ENCODE assay signal across 22 cellular contexts in the genomic region with DNA sequence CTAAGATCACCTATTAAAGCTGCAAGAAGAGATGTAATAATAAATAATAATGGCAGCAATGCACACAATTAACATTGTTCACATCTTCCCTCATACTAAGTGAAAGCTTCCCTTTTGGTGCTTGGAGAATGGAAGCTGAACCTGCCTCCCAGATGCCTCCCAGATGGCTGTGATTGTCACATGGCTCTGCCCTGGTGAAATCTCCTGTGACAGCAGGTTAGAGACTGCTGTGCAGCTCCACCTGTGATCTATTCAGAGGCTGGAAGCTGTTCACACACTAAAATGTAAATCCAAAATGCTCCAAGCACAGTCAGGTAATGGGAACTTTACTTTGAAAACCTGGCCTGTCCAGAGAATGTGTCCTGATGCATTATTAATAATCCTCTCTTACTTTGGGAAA. TPM values are rescaled to one million over a fixed set of nuclear protein-coding genes. Genes with fewer than 3 reads are reported as not detected.
DNase-seq lines count a peak whose midpoint lies in the region; ATAC-seq lines count a peak whose summit lies in the region.
"Had no signal": no experiment of that assay in that cellular context is flagged by ENCODE, and none has a peak within 500 bp of the region (broad histone marks: within the 10 kb centered on the region; RNA-seq: fewer than 3 reads in every experiment).

No MANE protein-coding gene starts in this region.

- no peak overlapping the region for H3K27ac ChIP-seq in naive thymus-derived CD4-positive, alpha-beta T cell (ENCODE audit: low read depth, low read length)
- H3K27ac ChIP-seq: BLaER1 treated with 17β-estradiol and CSF1 and Interleukin-3, amounts not matched to agents 10 nM and 100 nM; coronary artery; left ventricle myocardium inferior; suprapubic skin had no signal

- H3K27me3 Mint-ChIP-seq in naive thymus-derived CD4-positive, alpha-beta T cell = peaks cover 0 to 30% (median 8%) of the 10 kb centered on the region in 5 donors
- H3K27me3 Mint-ChIP-seq: activated CD4-positive, alpha-beta memory T cell treated with anti-CD3 and anti-CD28 coated beads for 36 hours had no signal

- H3K4me1 ChIP-seq in naive thymus-derived CD4-positive, alpha-beta T cell (ENCODE audit: control insufficient read depth in 2 of 2, insufficient read depth in 2 of 2, low read length in 2 of 2) = no peaks in the 10 kb centered on the region
- H3K4me1 ChIP-seq: BLaER1 treated with 17β-estradiol and CSF1 and Interleukin-3, amounts not matched to agents 10 nM and 100 nM; left ventricle myocardium inferior; suprapubic skin had no signal

- no peak overlapping the region for H3K4me3 ChIP-seq in naive thymus-derived CD4-positive, alpha-beta T cell (ENCODE audit: low read length)
- H3K4me3 ChIP-seq: BLaER1 treated with 17β-estradiol and CSF1 and Interleukin-3, amounts not matched to agents 10 nM and 100 nM; coronary artery; left ventricle myocardium inferior; suprapubic skin had no signal

- peaks cover 0 to 1% (median 0%) of the 10 kb centered on the region in 7 donors for H3K4me1 Mint-ChIP-seq in naive thymus-derived CD4-positive, alpha-beta T cell

- DNase-seq in NCI-H748 (lab: John Stamatoyannopoulos, UW; ENCODE audit: unreplicated experiment) (peak; percentile 50), NCI-H748 treated with DMSO at 0.1 percent for 48 hours (lab: John Stamatoyannopoulos, UW) (no peak), DMS53 (lab: John Stamatoyannopoulos, UW) (peak; percentile 59), NCI-H2081 treated with DMSO at 0.1 percent for 48 hours (lab: John Stamatoyannopoulos, UW) (peak; percentile 6), cerebellar cortex (ENCODE audit: low spot score) (peak; percentile 16), UCSD-AML1 (lab: John Stamatoyannopoulos, UW; ENCODE audit: unreplicated experiment) (no peak), COLO829 (ENCODE audit: low spot score) (no peak)
- DNase-seq in naive thymus-derived CD4-positive, alpha-beta T cell = no peak
- DNase-seq: activated CD4-positive, alpha-beta memory T cell treated with anti-CD3 and anti-CD28 coated beads for 36 hours; activated CD4-positive, CD25-positive, alpha-beta regulatory T cell treated with anti-CD3 and anti-CD28 coated beads, Interleukin-2, amount 50 U/mL, for 72 hours; anterior cingulate cortex; Calu3; effector memory CD4-positive, alpha-beta T cell; left ventricle myocardium inferior; nucleus accumbens; RPMI8226; stimulated activated naive CD4-positive, alpha-beta T cell had no signal

- no peak overlapping the region for H3K4me3 Mint-ChIP-seq in naive thymus-derived CD4-positive, alpha-beta T cell
- H3K4me3 Mint-ChIP-seq: activated CD4-positive, alpha-beta memory T cell treated with anti-CD3 and anti-CD28 coated beads for 36 hours; activated naive CD8-positive, alpha-beta T cell; T-helper 1 cell treated with Interleukin-12 subunit alpha and Interleukin-12 subunit beta and Interleukin-4 antibody, amounts not matched to agents 30 μg/mL and 1 μg/mL, for 36 hours had no signal

- CTCF ChIA-PET in naive thymus-derived CD4-positive, alpha-beta T cell (lab: Charles Lee) = no interaction called here

- peaks cover 0 to 4% (median 0%) of the 10 kb centered on the region in 11 donors for H3K9me3 Mint-ChIP-seq in naive thymus-derived CD4-positive, alpha-beta T cell
- H3K9me3 Mint-ChIP-seq: activated CD4-positive, alpha-beta memory T cell treated with anti-CD3 and anti-CD28 coated beads for 36 hours; T-helper 1 cell treated with Interleukin-12 subunit alpha and Interleukin-12 subunit beta and Interleukin-4 antibody, amounts not matched to agents 30 μg/mL and 1 μg/mL, for 36 hours had no signal

- H3K36me3 Mint-ChIP-seq in naive thymus-derived CD4-positive, alpha-beta T cell = no peaks in the 10 kb centered on the region
- H3K36me3 Mint-ChIP-seq: activated CD4-positive, alpha-beta memory T cell treated with anti-CD3 and anti-CD28 coated beads for 36 hours; activated naive CD8-positive, alpha-beta T cell had no signal

- intact Hi-C loops in naive thymus-derived CD4-positive, alpha-beta T cell (cut with micrococcal nuclease) = no loop called here

- H3K9me3 ChIP-seq in naive thymus-derived CD4-positive, alpha-beta T cell (ENCODE audit: control insufficient read depth in 2 of 3, low read length in 3 of 3) = no peaks in the 10 kb centered on the region
- H3K9me3 ChIP-seq: BLaER1 treated with 17β-estradiol and CSF1 and Interleukin-3, amounts not matched to agents 10 nM and 100 nM; left ventricle myocardium inferior; suprapubic skin had no signal

- ATAC-seq in naive thymus-derived CD4-positive, alpha-beta T cell = no peak

- POLR2A ChIA-PET in naive thymus-derived CD4-positive, alpha-beta T cell (lab: Charles Lee) = no interaction called here

- H3K36me3 ChIP-seq in naive thymus-derived CD4-positive, alpha-beta T cell (ENCODE audit: control insufficient read depth in 2 of 3, insufficient read depth in 3 of 3, low read length in 3 of 3) = no peaks in the 10 kb centered on the region
- H3K36me3 ChIP-seq: BLaER1 treated with 17β-estradiol and CSF1 and Interleukin-3, amounts not matched to agents 10 nM and 100 nM; left ventricle myocardium inferior; suprapubic skin had no signal

- H3K27me3 ChIP-seq in naive thymus-derived CD4-positive, alpha-beta T cell (ENCODE audit: control insufficient read depth in 2 of 2, insufficient read depth in 2 of 2, low read length in 2 of 2) = no peaks in the 10 kb centered on the region
- H3K27me3 ChIP-seq: BLaER1 treated with 17β-estradiol and CSF1 and Interleukin-3, amounts not matched to agents 10 nM and 100 nM; suprapubic skin had no signal

- H3K27ac Mint-ChIP-seq in naive thymus-derived CD4-positive, alpha-beta T cell = no peak overlapping the region
- H3K27ac Mint-ChIP-seq: activated CD4-positive, alpha-beta memory T cell treated with anti-CD3 and anti-CD28 coated beads for 36 hours; activated naive CD8-positive, alpha-beta T cell; T-helper 1 cell treated with Interleukin-12 subunit alpha and Interleukin-12 subunit beta and Interleukin-4 antibody, amounts not matched to agents 30 μg/mL and 1 μg/mL, for 36 hours had no signal

RNA-seq across cellular contexts. Expression of gene RGS17, which starts 41.7 kb away (rescaled TPM):
- under 1 TPM in 1 of 5 experiments, not detected in 4; 0.39 TPM for total RNA-seq in naive thymus-derived CD4-positive, alpha-beta T cell
- not detected for polyA plus RNA-seq in naive thymus-derived CD4-positive, alpha-beta T cell
- total RNA-seq: activated CD4-positive, alpha-beta memory T cell treated with anti-CD3 and anti-CD28 coated beads for 36 hours had no signal

Comparison
In these comparisons a context has a peak if more than half of its experiments do, and no peak if none do; other contexts are left out.
1. DNase-seq: peak in NCI-H748 (single experiment), DMS53 (single experiment), NCI-H2081 treated with DMSO at 0.1 percent for 48 hours (single experiment) and cerebellar cortex (single experiment); none in NCI-H748 treated with DMSO at 0.1 percent for 48 hours (single experiment), UCSD-AML1 (single experiment), naive thymus-derived CD4-positive, alpha-beta T cell (0 of 9) and COLO829 (single experiment).